Comparison of ENCODE assay signal across 9 cellular contexts in genomic region chr7:95396136-95397032, GRCh38. TPM values are rescaled to one million over a fixed set of nuclear protein-coding genes. Genes with fewer than 3 reads are reported as not detected.
DNase-seq lines count a peak whose midpoint lies in the region; ATAC-seq and TF ChIP-seq lines count a peak whose summit lies in the region.
"Had no signal": no experiment of that assay in that cellular context is flagged by ENCODE, and none has a peak within 500 bp of the region (broad histone marks: within the 10 kb centered on the region; RNA-seq: fewer than 3 reads in every experiment).

Gene PON3 (minus strand): TSS chr7:95396375. CDS start chr7:95396350, 25 bp downstream.

- peaks cover 6% of the 10 kb centered on the region for H3K4me1 Mint-ChIP-seq in MCF 10A (ENCODE audit: insufficient read depth, unreplicated experiment)
- H3K4me1 Mint-ChIP-seq in activated CD8-positive, alpha-beta T cell treated with anti-CD3 and anti-CD28 coated beads, Interleukin-2, amount 10 ng/mL, durations not matched to agents 7 days and 5 days (ENCODE audit: low read depth), result peaks cover 6% of the 10 kb centered on the region

- H3K36me3 Mint-ChIP-seq in MCF 10A (ENCODE audit: insufficient read depth, unreplicated experiment), result peaks cover under 1% of the 10 kb centered on the region
- no peaks in the 10 kb centered on the region for H3K36me3 Mint-ChIP-seq in activated CD8-positive, alpha-beta T cell treated with anti-CD3 and anti-CD28 coated beads, Interleukin-2, amount 10 ng/mL, durations not matched to agents 7 days and 5 days (ENCODE audit: low read depth)

- peak within 1 kb of the TSS; percentile 40 to 49 (median 45) for H3K4me3 ChIP-seq in gastrocnemius medialis

- H3K36me3 ChIP-seq in gastrocnemius medialis, result no peaks in the 10 kb centered on the region

- peak; percentile 98 for ATAC-seq in activated CD8-positive, alpha-beta T cell treated with anti-CD3 and anti-CD28 coated beads, Interleukin-2, amount 10 ng/mL, durations not matched to agents 7 days and 5 days
- no peak for ATAC-seq in gastrocnemius medialis
- ATAC-seq in GM18873 (IDR thresholded peaks at IDR 0.05; ENCODE audit: low FRiP score, unreplicated experiment), result no peak
- no peak for ATAC-seq in HG03139 (IDR thresholded peaks at IDR 0.05; ENCODE audit: unreplicated experiment)

- no peaks in the 10 kb centered on the region for H3K4me1 ChIP-seq in gastrocnemius medialis

- POLR2A ChIA-PET in MCF 10A (lab: Yijun Ruan, JAX), result no interaction called here
- POLR2A ChIA-PET in activated CD8-positive, alpha-beta T cell treated with anti-CD3 and anti-CD28 coated beads, Interleukin-2, amount 10 ng/mL, durations not matched to agents 7 days and 5 days (lab: Charles Lee), result no interaction called here

- H3K9me3 ChIP-seq in gastrocnemius medialis, result no peaks in the 10 kb centered on the region

- DNase-seq in T47D (ENCODE audit: low read depth in 1 of 2, low spot score in 1 of 2) (peak; percentile 51 to 80), MCF 10A (ENCODE audit: unreplicated experiment) (no peak), germinal center (ENCODE audit: low spot score) (peak; percentile 15), gastrocnemius medialis (peak in 1 of 2 donors; percentile 12), GM03348 (ENCODE audit: low spot score) (no peak)
- peak; percentile 38 for DNase-seq in activated CD8-positive, alpha-beta T cell treated with anti-CD3 and anti-CD28 coated beads, Interleukin-2, amount 10 ng/mL, durations not matched to agents 7 days and 5 days

- no TSS peak for BruUV-seq in MCF 10A (replicated peaks; lab: Mats Ljungman, UMichigan)

- CTCF ChIA-PET in MCF 10A (lab: Yijun Ruan, JAX), result interaction anchor here (0.8 to 0.9 kb wide), 2 partner anchors 13 to 117 kb away, joined by 3 read pairs; no protein-coding TSS in a partner anchor
- CTCF ChIA-PET in activated CD8-positive, alpha-beta T cell treated with anti-CD3 and anti-CD28 coated beads, Interleukin-2, amount 10 ng/mL, durations not matched to agents 7 days and 5 days (lab: Charles Lee), result interaction anchor here (0.7 to 2.8 kb wide), 13 partner anchors 10 to 291 kb away, joined by 3 to 18 read pairs (median 3); no protein-coding TSS in a partner anchor

- H3K9me3 Mint-ChIP-seq in MCF 10A (ENCODE audit: unreplicated experiment), result no peaks in the 10 kb centered on the region
- H3K9me3 Mint-ChIP-seq in activated CD8-positive, alpha-beta T cell treated with anti-CD3 and anti-CD28 coated beads, Interleukin-2, amount 10 ng/mL, durations not matched to agents 7 days and 5 days (ENCODE audit: insufficient read depth), result no peaks in the 10 kb centered on the region

- intact Hi-C loops in MCF 10A (cut with micrococcal nuclease) (no loop called here), gastrocnemius medialis (cut with DNase I; ENCODE audit: low total_unique reads) (no loop called here)

- no peak within 1 kb of the TSS for H3K27ac Mint-ChIP-seq in MCF 10A (ENCODE audit: low read depth, unreplicated experiment)
- no peak within 1 kb of the TSS for H3K27ac Mint-ChIP-seq in activated CD8-positive, alpha-beta T cell treated with anti-CD3 and anti-CD28 coated beads, Interleukin-2, amount 10 ng/mL, durations not matched to agents 7 days and 5 days

- peaks cover 0 to 6% (median 4%) of the 10 kb centered on the region in 3 donors for H3K27me3 ChIP-seq in gastrocnemius medialis

- TF ChIP-seq CTCF in MCF 10A (IDR thresholded peaks at IDR 0.05; ENCODE audit: unreplicated experiment) (no peak), gastrocnemius medialis (IDR thresholded peaks at IDR 0.05 in 4 of 5, conservative IDR thresholded peaks at IDR 0.05 in 1 of 5) (no peak)

- TF ChIP-seq POLR2A in gastrocnemius medialis (IDR thresholded peaks at IDR 0.05), result no peak

- H3K27ac ChIP-seq in gastrocnemius medialis, result no peak within 1 kb of the TSS

- in situ Hi-C loops in T47D (cut with HindIII; ENCODE audit: low pct_unique_long_range_greater_than_20kb, low sequenced_read_pairs), result no loop called here
- in situ Hi-C loops in gastrocnemius medialis (cut with MboI; ENCODE audit: low sequenced_read_pairs in 4 of 4), result no loop called here

- H3K27me3 Mint-ChIP-seq in MCF 10A (ENCODE audit: insufficient read depth, unreplicated experiment), result no peaks in the 10 kb centered on the region
- peaks cover 32% of the 10 kb centered on the region for H3K27me3 Mint-ChIP-seq in activated CD8-positive, alpha-beta T cell treated with anti-CD3 and anti-CD28 coated beads, Interleukin-2, amount 10 ng/mL, durations not matched to agents 7 days and 5 days (ENCODE audit: low read depth)

- H3K4me3 Mint-ChIP-seq in MCF 10A (ENCODE audit: unreplicated experiment), result no peak within 1 kb of the TSS
- H3K4me3 Mint-ChIP-seq in activated CD8-positive, alpha-beta T cell treated with anti-CD3 and anti-CD28 coated beads, Interleukin-2, amount 10 ng/mL, durations not matched to agents 7 days and 5 days, result peak within 1 kb of the TSS; percentile 57

RNA-seq across cellular contexts. Expression of gene PON3, which starts in this region (rescaled TPM):
- not detected in 2 replicates for total RNA-seq in MCF 10A (2022)
- total RNA-seq in activated CD8-positive, alpha-beta T cell treated with anti-CD3 and anti-CD28 coated beads, Interleukin-2, amount 10 ng/mL, durations not matched to agents 7 days and 5 days, result not detected
- under 1 TPM in 3 of 4 donors, not detected in 1; 0.29 to 0.61 (median 0.49) TPM for total RNA-seq in gastrocnemius medialis
- total RNA-seq: activated CD8-positive, alpha-beta memory T cell treated with anti-CD3 and anti-CD28 coated beads for 36 hours had no signal

Comparison
In these comparisons a context has a peak if more than half of its experiments do, and no peak if none do; other contexts are left out.
1. DNase-seq: peak in T47D (2 of 2) and germinal center (single experiment); none in MCF 10A (single experiment) and GM03348 (single experiment).
2. Peak in DNase-seq and ATAC-seq in activated CD8-positive, alpha-beta T cell treated with anti-CD3 and anti-CD28 coated beads, Interleukin-2, amount 10 ng/mL, durations not matched to agents 7 days and 5 days; RNA of the gene not detected or under 1 TPM.